Comparison of ENCODE assay signal across 18 cellular contexts in the genomic region with DNA sequence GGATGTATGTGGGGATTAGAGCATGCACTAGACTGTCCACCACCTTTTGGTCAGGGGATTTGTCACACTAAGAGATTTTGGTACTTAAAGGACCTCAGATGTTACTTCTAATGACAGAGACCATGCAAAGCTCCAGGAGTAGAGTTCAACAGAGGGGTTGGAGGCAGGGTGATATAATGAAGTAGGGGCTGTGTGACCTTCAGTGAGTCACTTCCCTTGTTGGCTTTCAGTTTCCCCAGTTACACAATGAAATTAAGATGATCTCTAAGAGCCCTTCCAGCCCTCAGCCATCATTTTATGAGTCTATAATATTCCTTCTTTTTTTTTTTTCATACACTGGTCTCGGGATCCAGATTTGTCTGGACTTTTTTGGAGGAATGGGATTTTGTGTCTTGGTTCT. TPM values are rescaled to one million over a fixed set of nuclear protein-coding genes. Genes with fewer than 3 reads are reported as not detected.
DNase-seq lines count a peak whose midpoint lies in the region; ATAC-seq, FAIRE-seq and TF ChIP-seq lines count a peak whose summit lies in the region.
"Had no signal": no experiment of that assay in that cellular context is flagged by ENCODE, and none has a peak within 500 bp of the region (broad histone marks: within the 10 kb centered on the region; RNA-seq: fewer than 3 reads in every experiment).

No MANE protein-coding gene starts in this region.

- H3K4me1 ChIP-seq in GM12878 (ENCODE audit: control insufficient read depth, insufficient read depth, low read length) (peaks cover 10% of the 10 kb centered on the region; the same call in 1 of the 2 replicates), hepatocyte (ENCODE audit: insufficient read depth) (no peaks in the 10 kb centered on the region)
- H3K4me1 ChIP-seq: BLaER1 had no signal

- H3K36me3 ChIP-seq in GM12878 (ENCODE audit: control insufficient read depth in 2 of 2, insufficient read depth in 2 of 2, low read length in 1 of 2) (no peaks in the 10 kb centered on the region), hepatocyte (replicated peaks; ENCODE audit: insufficient read depth, low read depth) (no peaks in the 10 kb centered on the region)
- H3K36me3 ChIP-seq: BLaER1 had no signal

- POLR2A ChIA-PET in GM12878 (lab: Charles Lee): no interaction called here
- POLR2A ChIA-PET in CD4-positive, alpha-beta T cell (lab: Charles Lee): no interaction called here

- TF ChIP-seq POLR2A in GM12878 (IDR thresholded peaks at IDR 0.05; ENCODE audit: low read depth, low read length): no peak

- SMC1A ChIA-PET in GM12878 (lab: Charles Lee; ENCODE audit: uncharacterized antibody, unreplicated experiment): interaction anchor here (0.9 kb wide), 1 partner anchor 125 kb away, joined by 3 read pairs; no protein-coding TSS in a partner anchor

- H3K79me2 ChIP-seq in GM12878 (ENCODE audit: control insufficient read depth, insufficient read depth, low read length) (no peaks in the 10 kb centered on the region), hepatocyte (no peaks in the 10 kb centered on the region)

- H3K9ac ChIP-seq in GM12878 (ENCODE audit: control insufficient read depth, insufficient read depth, low read length): no peak overlapping the region
- H3K9ac ChIP-seq: BLaER1 had no signal

- H3K27ac ChIP-seq in GM12878 (ENCODE audit: control insufficient read depth, insufficient read depth) (no peak overlapping the region), hepatocyte (no peak overlapping the region)
- H3K27ac ChIP-seq in CD4-positive, alpha-beta T cell (ENCODE audit: low read depth, low read length): no peak overlapping the region
- H3K27ac ChIP-seq: BLaER1 had no signal

- H3K4me2 ChIP-seq in GM12878 (ENCODE audit: control insufficient read depth, insufficient read depth) (no peak overlapping the region), hepatocyte (no peak overlapping the region)
- H3K4me2 ChIP-seq: BLaER1 had no signal

- no peaks in the 10 kb centered on the region for H3K9me3 Mint-ChIP-seq in CD4-positive, alpha-beta T cell

- H2AFZ ChIP-seq in GM12878 (ENCODE audit: control insufficient read depth, low read depth, low read length): no peak overlapping the region
- no peak overlapping the region for H2AFZ ChIP-seq in hepatocyte

- intact Hi-C loops in GM12878 (cut with micrococcal nuclease; ENCODE audit: unreplicated experiment): no loop called here
- intact Hi-C loops in CD4-positive, alpha-beta T cell (cut with DNase I, micrococcal nuclease): no loop called here

- 45% methylated on average over 1 of the region's 1 CpG for WGBS in GM12878 (ENCODE audit: insufficient coverage, insufficient replicate concordance, low lambda C conversion rate, missing lambda C conversion rate)
- 84% methylated on average over 1 of the region's 1 CpG for WGBS in hepatocyte (ENCODE audit: low lambda C conversion rate, missing lambda C conversion rate)

- no peak overlapping the region for H3K4me3 Mint-ChIP-seq in CD4-positive, alpha-beta T cell

- no TSS peak for BruUV-seq in GM12878 (replicated peaks; lab: Mats Ljungman, UMichigan)

- FAIRE-seq in GM12878 (lab: Jason Lieb, UNC): no peak
- no peak for FAIRE-seq in frontal cortex (lab: Jason Lieb, UNC)
- FAIRE-seq: H54, K562 had no signal

- H3K36me3 Mint-ChIP-seq in CD4-positive, alpha-beta T cell (ENCODE audit: low read depth): no peaks in the 10 kb centered on the region

- H3K27me3 ChIP-seq in GM12878 (replicated peaks in 1 of 2; ENCODE audit: control insufficient read depth in 2 of 2, insufficient read depth in 2 of 2, low read length in 1 of 2) (no peaks in the 10 kb centered on the region), hepatocyte (peaks cover under 1% of the 10 kb centered on the region)
- no peaks in the 10 kb centered on the region for H3K27me3 ChIP-seq in CD4-positive, alpha-beta T cell (ENCODE audit: control insufficient read depth, insufficient read depth, low read length)
- H3K27me3 ChIP-seq: BLaER1 had no signal

- TF ChIP-seq RAD21 in GM12878 (IDR thresholded peaks at IDR 0.05; ENCODE audit: insufficient read depth, low read depth, low read length): no peak

- H3K9me3 ChIP-seq in GM12878 (replicated peaks; ENCODE audit: control insufficient read depth, insufficient read depth, low read length) (no peaks in the 10 kb centered on the region), hepatocyte (ENCODE audit: low read depth) (no peaks in the 10 kb centered on the region)
- H3K9me3 ChIP-seq in CD4-positive, alpha-beta T cell (ENCODE audit: control insufficient read depth, low read length): no peaks in the 10 kb centered on the region
- H3K9me3 ChIP-seq: BLaER1 had no signal

- H3K4me3 ChIP-seq in GM12878: no peak overlapping the region
- no peak overlapping the region for H3K4me3 ChIP-seq in hepatocyte
- H3K4me3 ChIP-seq: BLaER1, K562 had no signal

- peaks cover 11% of the 10 kb centered on the region for H3K27me3 Mint-ChIP-seq in CD4-positive, alpha-beta T cell

- no peaks in the 10 kb centered on the region for H4K20me1 ChIP-seq in GM12878 (ENCODE audit: control insufficient read depth, insufficient read depth)
- H4K20me1 ChIP-seq in hepatocyte (ENCODE audit: insufficient read depth, poor library complexity, severe bottlenecking): no peaks in the 10 kb centered on the region
- H4K20me1 ChIP-seq: BLaER1 had no signal

- DNase-seq in EH (ENCODE audit: low read depth) (peak; percentile 6), GM12878 (ENCODE audit: low read depth, low spot score) (no peak), frontal cortex (ENCODE audit: low spot score in 2 of 2) (no peak), AML-193 (lab: John Stamatoyannopoulos, UW) (no peak), hepatocyte (ENCODE audit: low spot score) (no peak)
- DNase-seq in CD4-positive, alpha-beta T cell: no peak
- DNase-seq: NCI-H1092 treated with DMSO at 0.1 percent for 48 hours, NCI-H1694, NCI-H2107, NCI-H2227 treated with DMSO at 0.1 percent for 48 hours, NCI-H524 had no signal

- TF ChIP-seq CTCF in GM12878 (IDR thresholded peaks at IDR 0.05 in 2 of 3, conservative IDR thresholded peaks at IDR 0.05 in 1 of 3; ENCODE audit: control insufficient read depth in 2 of 3, extremely low read depth in 1 of 3, insufficient read depth in 1 of 3, low read depth in 3 of 3, low read length in 3 of 3) (no peak), hepatocyte (IDR thresholded peaks at IDR 0.05; ENCODE audit: poor library complexity) (no peak)
- no peak for TF ChIP-seq CTCF in CD4-positive, alpha-beta T cell (IDR thresholded peaks at IDR 0.05)

- RAD21 ChIA-PET in GM12878 (lab: Charles Lee; ENCODE audit: unreplicated experiment): no interaction called here

- in situ Hi-C loops in GM12878 (cut with MboI): no loop called here

- no peak overlapping the region for H3K27ac Mint-ChIP-seq in CD4-positive, alpha-beta T cell

- no peak for TF ChIP-seq EP300 in GM12878 (IDR thresholded peaks at IDR 0.05; ENCODE audit: borderline replicate concordance in 1 of 2, control insufficient read depth in 1 of 2, low read depth in 2 of 2, low read length in 2 of 2)

- no peaks in the 10 kb centered on the region for H3K4me1 Mint-ChIP-seq in CD4-positive, alpha-beta T cell (ENCODE audit: low read depth)

- CTCF ChIA-PET in GM12878 (lab: Yijun Ruan, JAX): interaction anchor here (1.2 to 3.5 kb wide), 2 partner anchors 12 to 73 kb away, joined by 3 to 15 read pairs; no protein-coding TSS in a partner anchor
- CTCF ChIA-PET in CD4-positive, alpha-beta T cell (lab: Charles Lee): no interaction called here

- H3K9me2 ChIP-seq in hepatocyte (replicated peaks; ENCODE audit: insufficient read depth): no peaks in the 10 kb centered on the region

- peak; percentile 36 for ATAC-seq in GM18870 (IDR thresholded peaks at IDR 0.05; ENCODE audit: unreplicated experiment)
- ATAC-seq in HG03432 (IDR thresholded peaks at IDR 0.05; ENCODE audit: unreplicated experiment): peak; percentile 49
- ATAC-seq in GM12878: peak; percentile 10; the same call in 1 of the 3 replicates
- ATAC-seq in CD4-positive, alpha-beta T cell (ENCODE audit: poor library complexity): no peak
- ATAC-seq: K562, Right ventricle myocardium inferior had no signal

TF ChIP-seq in GM12878, 131 proteins besides CTCF, POLR2A, EP300 and RAD21:
- TF ChIP-seq BHLHE40 (IDR thresholded peaks at IDR 0.05; ENCODE audit: borderline replicate concordance in 1 of 2, low read depth in 2 of 2, low read length in 1 of 2): no peak
- 0 out of 2 replicates have a peak, but pooled peaks have one; percentile 15 for TF ChIP-seq JUNB (IDR thresholded peaks at IDR 0.05)
- TF ChIP-seq PAX5 (IDR thresholded peaks at IDR 0.05; ENCODE audit: borderline replicate concordance, low read depth, low read length): no peak

RNA-seq across cellular contexts. Expression of a gene that starts 26.8 kb away (rescaled TPM):
- total RNA-seq in GM12878 (2013; cell fraction: nucleolus; rRNA removed): not detected in 2 replicates
- total RNA-seq in GM12878 (2014; rRNA removed): not detected in 2 replicates
- total RNA-seq in GM12878 (2014; rRNA removed; fragmentation: Illumina TruSeq; extraction: Trizol): not detected in 2 replicates
- total RNA-seq in GM12878 (2021): not detected in 2 replicates
- not detected for polyA plus RNA-seq in GM12878 (2011; ENCODE audit: low read depth)
- not detected in 2 replicates for polyA plus RNA-seq in GM12878 (2011; rRNA removed)
- not detected in 2 replicates for polyA plus RNA-seq in GM12878 (2011; cell fraction: cytosol; rRNA removed)
- not detected in 2 replicates for polyA plus RNA-seq in GM12878 (2011; cell fraction: nucleus; rRNA removed)
- not detected in 2 replicates for polyA plus RNA-seq in GM12878 (2012)
- polyA plus RNA-seq in GM12878 (2014; fragmentation: Illumina TruSeq; extraction: Trizol): not detected in 2 replicates
- polyA plus RNA-seq in GM12878 (2014; fragmentation: Nextera tagmentation; extraction: Ambion mirVana): not detected
- polyA plus RNA-seq in GM12878 (2014; rRNA removed): not detected in 2 replicates
- polyA plus RNA-seq in GM12878 (2016; fragmentation: Nextera tagmentation; extraction: Ambion mirVana): not detected
- polyA minus RNA-seq in GM12878 (2011; rRNA and poly(A)+ RNA removed): not detected in 2 replicates
- not detected in 2 replicates for polyA minus RNA-seq in GM12878 (2011; cell fraction: cytosol; rRNA and poly(A)+ RNA removed)
- not detected in 2 replicates for polyA minus RNA-seq in GM12878 (2011; cell fraction: nucleus; rRNA and poly(A)+ RNA removed)
- total RNA-seq in frontal cortex: under 0.01 TPM
- not detected for total RNA-seq in CD4-positive, alpha-beta T cell
- not detected in 2 replicates for total RNA-seq in hepatocyte
- not detected in 2 replicates for polyA plus RNA-seq in hepatocyte
- total RNA-seq: A172, K562, Right ventricle myocardium inferior had no signal
- polyA plus RNA-seq: K562 had no signal
